8 cellular contexts compared by ENCODE assay signal in genomic region chr12:13171921-13172859, GRCh38. TPM values are rescaled to one million over a fixed set of nuclear protein-coding genes. Genes with fewer than 3 reads are reported as not detected.
DNase-seq lines count a peak whose midpoint lies in the region; ATAC-seq and TF ChIP-seq lines count a peak whose summit lies in the region.

No MANE protein-coding gene starts in this region.

- H3K36me3 ChIP-seq in MG63 (no peaks in the 10 kb centered on the region), skeletal muscle tissue (ENCODE audit: control insufficient read depth in 3 of 3, insufficient read depth in 3 of 3, low read length in 3 of 3) (no peaks in the 10 kb centered on the region)

- no peak for TF ChIP-seq CTCF in fibroblast of villous mesenchyme (IDR thresholded peaks at IDR 0.05; ENCODE audit: insufficient read depth, low read depth, low read length)

- H3K9me3 ChIP-seq in MG63 (peaks cover 4% of the 10 kb centered on the region), skeletal muscle tissue (ENCODE audit: control insufficient read depth in 3 of 3, low read length in 3 of 3) (no peaks in the 10 kb centered on the region)

- H3K27me3 ChIP-seq in MG63 (no peaks in the 10 kb centered on the region), skeletal muscle tissue (ENCODE audit: control insufficient read depth in 3 of 3, insufficient read depth in 3 of 3, low read length in 3 of 3) (no peaks in the 10 kb centered on the region)

- H3K4me1 ChIP-seq in skeletal muscle tissue (ENCODE audit: control insufficient read depth in 3 of 3, insufficient read depth in 3 of 3, low read length in 3 of 3), result peaks cover 0 to 7% (median 4%) of the 10 kb centered on the region in 3 donors

- H3K27ac ChIP-seq in skeletal muscle tissue (ENCODE audit: low read depth, low read length), result peak overlapping the region; percentile 72

- ATAC-seq in GM19395 (IDR thresholded peaks at IDR 0.05; ENCODE audit: unreplicated experiment), result peak; percentile 38

- DNase-seq in MG63, result peak; percentile 81
- peak; percentile 21 for DNase-seq in fibroblast of villous mesenchyme (ENCODE audit: low read depth)
- DNase-seq in NCI-H146 treated with DMSO at 0.1 percent for 48 hours (lab: John Stamatoyannopoulos, UW; ENCODE audit: unreplicated experiment), result no peak
- no peak for DNase-seq in NCI-H2171 (lab: John Stamatoyannopoulos, UW)
- no peak for DNase-seq in NCI-H187 treated with DMSO at 0.1 percent for 48 hours (lab: John Stamatoyannopoulos, UW)
- DNase-seq in cerebellar nuclear complex (lab: John Stamatoyannopoulos, UW), result no peak

- H3K9ac ChIP-seq in skeletal muscle tissue (ENCODE audit: low read depth in 1 of 3, low read length in 3 of 3), result no peak overlapping the region

- H3K4me3 ChIP-seq in MG63 (no peak overlapping the region), fibroblast of villous mesenchyme (ENCODE audit: low read depth, low read length) (no peak overlapping the region), skeletal muscle tissue (ENCODE audit: low read length in 3 of 3) (no peak overlapping the region)

RNA-seq across cellular contexts. Expression of gene EMP1, which starts 24.3 kb away (rescaled TPM):
- total RNA-seq in MG63 (2014; rRNA removed; shearing (Covaris generic); ENCODE audit: low replicate concordance), result 55.7 and 326 TPM in 2 replicates
- 52.2 and 75.6 TPM in 2 replicates for total RNA-seq in fibroblast of villous mesenchyme
- total RNA-seq in skeletal muscle tissue, result 40.2 TPM

Comparison
In these comparisons a context has a peak if more than half of its experiments do, and no peak if none do; other contexts are left out.
1. DNase-seq: peak in MG63 (single experiment) and fibroblast of villous mesenchyme (single experiment); none in NCI-H146 treated with DMSO at 0.1 percent for 48 hours (single experiment), NCI-H2171 (single experiment), NCI-H187 treated with DMSO at 0.1 percent for 48 hours (single experiment) and cerebellar nuclear complex (0 of 2).